In the genomic region with DNA sequence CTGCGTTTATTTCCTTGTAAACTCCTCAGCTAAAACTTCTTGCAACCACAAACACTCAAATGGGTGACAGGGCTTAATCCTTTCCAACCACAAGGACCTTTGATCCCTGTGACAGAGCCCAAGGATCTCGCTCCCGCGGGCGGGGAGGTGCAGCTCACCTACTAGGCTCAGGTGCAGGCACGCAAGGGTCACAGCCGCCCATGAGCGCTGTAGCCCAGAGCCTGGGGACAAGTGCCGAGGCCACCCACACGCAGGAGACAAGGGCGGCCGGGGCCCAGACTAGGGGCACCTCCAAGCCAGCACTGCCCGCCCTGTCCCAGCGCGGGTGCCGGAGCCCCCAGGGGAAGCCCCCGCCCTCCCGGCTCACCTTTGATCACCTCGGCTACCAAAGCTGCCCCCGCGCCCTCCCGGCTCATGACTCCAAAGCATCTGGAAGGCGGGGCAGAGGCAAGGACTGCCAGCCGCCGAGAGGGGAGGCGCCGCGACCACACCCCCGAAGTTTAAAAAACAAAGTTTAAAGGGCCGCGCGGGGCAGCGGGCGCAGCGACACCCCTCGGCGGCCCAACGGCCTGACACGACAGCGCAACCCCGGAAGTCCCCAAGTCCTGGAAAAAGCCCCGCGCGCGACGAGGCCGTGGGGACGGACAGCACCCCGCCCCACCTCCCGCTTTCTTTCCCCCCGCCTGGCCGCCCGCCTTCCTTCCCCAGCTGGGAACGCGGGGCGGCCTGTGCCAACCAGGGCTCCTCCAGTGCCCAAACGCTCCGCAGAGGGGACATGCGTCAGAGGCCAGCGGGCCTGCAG, we compare ENCODE assay signal across 1 cellular context.
TF ChIP-seq lines count a peak whose summit lies in the region.

No MANE protein-coding gene starts in this region.

TF ChIP-seq in A549, 52 proteins besides CTCF, POLR2A, EP300 and RAD21:
- TF ChIP-seq ATOH8 (CRISPR knock-in tag; IDR thresholded peaks at IDR 0.05; ENCODE audit: low read depth) (no peak), JUN (IDR thresholded peaks at IDR 0.05) (peak in 1 of 2 experiments; percentile 56; a peak in 1 of 5 replicates), ZSCAN20 (CRISPR knock-in tag; IDR thresholded peaks at IDR 0.05) (no peak), FOSL2 (IDR thresholded peaks at IDR 0.05) (no peak), FOSL2 (CRISPR knock-in tag; IDR thresholded peaks at IDR 0.05) (no peak), MAX (IDR thresholded peaks at IDR 0.05) (peak; percentile 55), EHMT2 (IDR thresholded peaks at IDR 0.05; ENCODE audit: low read depth) (no peak), CBX8 (IDR thresholded peaks at IDR 0.05) (no peak), PHF8 (IDR thresholded peaks at IDR 0.05; ENCODE audit: borderline replicate concordance, low read depth) (0 out of 2 replicates have a peak, but pooled peaks have one; percentile 69), NR3C1 (IDR thresholded peaks at IDR 0.05) (no peak), MYC (IDR thresholded peaks at IDR 0.05; ENCODE audit: borderline replicate concordance, low read length) (0 out of 2 replicates have a peak, but pooled peaks have one; percentile 31), SMC3 (IDR thresholded peaks at IDR 0.05) (peak; percentile 53)
- TF ChIP-seq, protein P1, sequence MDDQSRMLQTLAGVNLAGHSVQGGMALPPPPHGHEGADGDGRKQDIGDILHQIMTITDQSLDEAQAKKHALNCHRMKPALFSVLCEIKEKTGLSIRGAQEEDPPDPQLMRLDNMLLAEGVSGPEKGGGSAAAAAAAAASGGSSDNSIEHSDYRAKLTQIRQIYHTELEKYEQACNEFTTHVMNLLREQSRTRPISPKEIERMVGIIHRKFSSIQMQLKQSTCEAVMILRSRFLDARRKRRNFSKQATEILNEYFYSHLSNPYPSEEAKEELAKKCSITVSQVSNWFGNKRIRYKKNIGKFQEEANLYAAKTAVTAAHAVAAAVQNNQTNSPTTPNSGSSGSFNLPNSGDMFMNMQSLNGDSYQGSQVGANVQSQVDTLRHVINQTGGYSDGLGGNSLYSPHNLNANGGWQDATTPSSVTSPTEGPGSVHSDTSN (IDR thresholded peaks at IDR 0.05) = no peak
- TF ChIP-seq, protein P2, sequence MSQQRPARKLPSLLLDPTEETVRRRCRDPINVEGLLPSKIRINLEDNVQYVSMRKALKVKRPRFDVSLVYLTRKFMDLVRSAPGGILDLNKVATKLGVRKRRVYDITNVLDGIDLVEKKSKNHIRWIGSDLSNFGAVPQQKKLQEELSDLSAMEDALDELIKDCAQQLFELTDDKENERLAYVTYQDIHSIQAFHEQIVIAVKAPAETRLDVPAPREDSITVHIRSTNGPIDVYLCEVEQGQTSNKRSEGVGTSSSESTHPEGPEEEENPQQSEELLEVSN (IDR thresholded peaks at IDR 0.05; ENCODE audit: borderline replicate concordance, low read depth) = peak; percentile 57; the same call in 1 of the 2 replicates
- TF ChIP-seq, protein P3, sequence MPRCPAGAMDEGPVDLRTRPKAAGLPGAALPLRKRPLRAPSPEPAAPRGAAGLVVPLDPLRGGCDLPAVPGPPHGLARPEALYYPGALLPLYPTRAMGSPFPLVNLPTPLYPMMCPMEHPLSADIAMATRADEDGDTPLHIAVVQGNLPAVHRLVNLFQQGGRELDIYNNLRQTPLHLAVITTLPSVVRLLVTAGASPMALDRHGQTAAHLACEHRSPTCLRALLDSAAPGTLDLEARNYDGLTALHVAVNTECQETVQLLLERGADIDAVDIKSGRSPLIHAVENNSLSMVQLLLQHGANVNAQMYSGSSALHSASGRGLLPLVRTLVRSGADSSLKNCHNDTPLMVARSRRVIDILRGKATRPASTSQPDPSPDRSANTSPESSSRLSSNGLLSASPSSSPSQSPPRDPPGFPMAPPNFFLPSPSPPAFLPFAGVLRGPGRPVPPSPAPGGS (IDR thresholded peaks at IDR 0.05) = 0 out of 3 replicates have a peak, but pooled peaks have one; percentile 42
